25 cellular contexts compared by ENCODE assay signal in the genomic region with DNA sequence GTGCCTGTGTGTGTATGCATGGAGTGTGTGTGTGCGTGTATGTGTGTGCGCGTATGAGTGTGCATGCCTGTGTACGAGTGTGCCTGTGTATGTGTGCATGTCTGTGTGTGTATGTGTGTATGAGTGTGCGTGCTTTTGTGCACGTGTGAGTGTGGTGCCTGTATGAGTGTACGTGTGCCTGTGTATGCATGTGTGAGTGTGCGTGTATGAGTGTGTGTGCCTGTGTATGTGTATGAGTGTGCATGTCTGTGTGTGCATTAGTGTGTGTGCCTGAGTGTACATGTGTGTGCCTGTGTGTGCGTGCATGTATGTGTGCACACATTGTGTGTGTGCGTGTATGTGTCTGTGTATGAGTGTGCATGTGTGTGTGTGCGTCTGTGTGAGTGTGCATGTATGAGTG. TPM values are rescaled to one million over a fixed set of nuclear protein-coding genes. Genes with fewer than 3 reads are reported as not detected.
DNase-seq lines count a peak whose midpoint lies in the region; ATAC-seq, FAIRE-seq and TF ChIP-seq lines count a peak whose summit lies in the region.
"Had no signal": no experiment of that assay in that cellular context is flagged by ENCODE, and none has a peak within 500 bp of the region (broad histone marks: within the 10 kb centered on the region; RNA-seq: fewer than 3 reads in every experiment).

No MANE protein-coding gene starts in this region.

- no peak for ATAC-seq in GM18505 (IDR thresholded peaks at IDR 0.05; ENCODE audit: unreplicated experiment)

- H3K79me2 ChIP-seq in trophoblast cell (ENCODE audit: control insufficient read depth, insufficient read depth, low read length, poor library complexity): no peaks in the 10 kb centered on the region

- H2AK5ac ChIP-seq in trophoblast cell (ENCODE audit: low read length): no peak overlapping the region

- peaks cover 6% of the 10 kb centered on the region for H3K27me3 Mint-ChIP-seq in chondrocyte (ENCODE audit: low read depth)
- no peaks in the 10 kb centered on the region for H3K27me3 Mint-ChIP-seq in activated T-helper 2 cell treated with anti-CD3 and anti-CD28 coated beads, Interferon-gamma antibody, Interleukin-2, Interleukin-4, amounts not matched to agents 10 μg/mL and 5 μg/mL and 100 μg/mL, durations not matched to agents 14 hours and 24 hours and 36 hours (ENCODE audit: low read depth)

- no peak overlapping the region for H3K4me2 ChIP-seq in trophoblast cell (ENCODE audit: low read length)
- H3K4me2 ChIP-seq: BLaER1 had no signal

- H3K36me3 Mint-ChIP-seq in chondrocyte (ENCODE audit: low read depth): no peaks in the 10 kb centered on the region
- H3K36me3 Mint-ChIP-seq in activated T-helper 2 cell treated with anti-CD3 and anti-CD28 coated beads, Interferon-gamma antibody, Interleukin-2, Interleukin-4, amounts not matched to agents 10 μg/mL and 5 μg/mL and 100 μg/mL, durations not matched to agents 14 hours and 24 hours and 36 hours (ENCODE audit: low read depth): no peaks in the 10 kb centered on the region
- H3K36me3 Mint-ChIP-seq: CD4-positive, CD25-positive, alpha-beta regulatory T cell had no signal

- H2BK5ac ChIP-seq in trophoblast cell (ENCODE audit: low read depth, low read length, poor library complexity): no peak overlapping the region

- FAIRE-seq in GM12891 (lab: Jason Lieb, UNC): peak; percentile 50
- FAIRE-seq: A204.1, GM19239, RCC 7860 had no signal

- H2BK120ac ChIP-seq in trophoblast cell (ENCODE audit: insufficient read depth, low read length, poor library complexity): no peak overlapping the region

- CTCF ChIA-PET in HEK293 (lab: Yijun Ruan, JAX): no interaction called here

- no peaks in the 10 kb centered on the region for H3K9me3 Mint-ChIP-seq in chondrocyte (ENCODE audit: low read depth)
- no peaks in the 10 kb centered on the region for H3K9me3 Mint-ChIP-seq in activated T-helper 2 cell treated with anti-CD3 and anti-CD28 coated beads, Interferon-gamma antibody, Interleukin-2, Interleukin-4, amounts not matched to agents 10 μg/mL and 5 μg/mL and 100 μg/mL, durations not matched to agents 14 hours and 24 hours and 36 hours
- H3K9me3 Mint-ChIP-seq: CD4-positive, CD25-positive, alpha-beta regulatory T cell had no signal

- H3K4ac ChIP-seq in trophoblast cell (ENCODE audit: low read depth, low read length): no peak overlapping the region

- TF ChIP-seq POLR2A in GM12891 (IDR thresholded peaks at IDR 0.05; ENCODE audit: low read depth, low read length) (no peak), GM18505 (IDR thresholded peaks at IDR 0.05; ENCODE audit: borderline replicate concordance, extremely low read depth, insufficient read depth, insufficient read length) (no peak)

- no peaks in the 10 kb centered on the region for H3K4me1 Mint-ChIP-seq in chondrocyte (ENCODE audit: low read depth)
- no peaks in the 10 kb centered on the region for H3K4me1 Mint-ChIP-seq in activated T-helper 2 cell treated with anti-CD3 and anti-CD28 coated beads, Interferon-gamma antibody, Interleukin-2, Interleukin-4, amounts not matched to agents 10 μg/mL and 5 μg/mL and 100 μg/mL, durations not matched to agents 14 hours and 24 hours and 36 hours (ENCODE audit: low read depth)
- H3K4me1 Mint-ChIP-seq: CD4-positive, CD25-positive, alpha-beta regulatory T cell had no signal

- H3K79me1 ChIP-seq in trophoblast cell (ENCODE audit: low read length): no peaks in the 10 kb centered on the region

- H3K18ac ChIP-seq in trophoblast cell (ENCODE audit: low read length): no peak overlapping the region

- TF ChIP-seq CTCF in HEK293 (tag by site-specific recombination; IDR thresholded peaks at IDR 0.05) (no peak), chondrocyte (IDR thresholded peaks at IDR 0.05) (no peak)

- no peaks in the 10 kb centered on the region for H3K36me3 ChIP-seq in HEK293 (ENCODE audit: control insufficient read depth in 2 of 2, insufficient read depth in 1 of 2, low read length in 2 of 2)
- no peaks in the 10 kb centered on the region for H3K36me3 ChIP-seq in trophoblast cell (ENCODE audit: control insufficient read depth in 1 of 2, insufficient read depth in 2 of 2, low read length in 2 of 2)
- H3K36me3 ChIP-seq: BLaER1, HAP-1 had no signal

- no peak overlapping the region for H3K14ac ChIP-seq in trophoblast cell (ENCODE audit: low read length)

- no peaks in the 10 kb centered on the region for H3K4me1 ChIP-seq in HEK293 (ENCODE audit: control insufficient read depth, insufficient read depth, low read length)
- H3K4me1 ChIP-seq in trophoblast cell (ENCODE audit: control insufficient read depth in 1 of 2, insufficient read depth in 2 of 2, low read length in 2 of 2): no peaks in the 10 kb centered on the region
- H3K4me1 ChIP-seq: HAP-1 had no signal

- H3K4me3 ChIP-seq in HEK293 (ENCODE audit: low read depth, low read length) (no peak overlapping the region), trophoblast cell (ENCODE audit: low read depth, low read length) (peak overlapping the region; percentile 55)
- H3K4me3 ChIP-seq: BLaER1, HAP-1, SK-N-MC had no signal

- H3K27ac ChIP-seq in HEK293 (ENCODE audit: extremely low read depth, low read depth, low read length) (no peak overlapping the region), trophoblast cell (ENCODE audit: low read depth, low read length) (no peak overlapping the region)
- H3K27ac ChIP-seq: BLaER1, HL-60, SK-N-MC had no signal

- H3K23ac ChIP-seq in trophoblast cell (ENCODE audit: low read length): no peak overlapping the region

- peaks cover 3% of the 10 kb centered on the region for H3K27me3 ChIP-seq in trophoblast cell (ENCODE audit: insufficient read depth, low read length)

- H3K4me3 Mint-ChIP-seq in chondrocyte (ENCODE audit: unreplicated experiment): no peak overlapping the region
- H3K4me3 Mint-ChIP-seq in activated T-helper 2 cell treated with anti-CD3 and anti-CD28 coated beads, Interferon-gamma antibody, Interleukin-2, Interleukin-4, amounts not matched to agents 10 μg/mL and 5 μg/mL and 100 μg/mL, durations not matched to agents 14 hours and 24 hours and 36 hours (ENCODE audit: low read depth): no peak overlapping the region
- H3K4me3 Mint-ChIP-seq: CD4-positive, CD25-positive, alpha-beta regulatory T cell had no signal

- H3K27ac Mint-ChIP-seq in chondrocyte (ENCODE audit: unreplicated experiment): no peak overlapping the region
- H3K27ac Mint-ChIP-seq in activated T-helper 2 cell treated with anti-CD3 and anti-CD28 coated beads, Interferon-gamma antibody, Interleukin-2, Interleukin-4, amounts not matched to agents 10 μg/mL and 5 μg/mL and 100 μg/mL, durations not matched to agents 14 hours and 24 hours and 36 hours: no peak overlapping the region
- H3K27ac Mint-ChIP-seq: CD4-positive, CD25-positive, alpha-beta regulatory T cell had no signal

- POLR2A ChIA-PET in HEK293 (lab: Yijun Ruan, JAX): no interaction called here

- H4K91ac ChIP-seq in trophoblast cell (ENCODE audit: low read depth, low read length): no peak overlapping the region

- no peak for DNase-seq in GM12891 (ENCODE audit: insufficient read length, low spot score)
- DNase-seq in chondrocyte (ENCODE audit: low spot score): peak; percentile 79
- DNase-seq in trophoblast cell: no peak
- no peak for DNase-seq in activated T-helper 2 cell treated with anti-CD3 and anti-CD28 coated beads, Interferon-gamma antibody, Interleukin-2, Interleukin-4, amounts not matched to agents 10 μg/mL and 5 μg/mL and 100 μg/mL, durations not matched to agents 14 hours and 24 hours and 36 hours (ENCODE audit: low spot score)
- no peak for DNase-seq in NCI-H1436 treated with DMSO at 0.1 percent for 48 hours (lab: John Stamatoyannopoulos, UW)
- DNase-seq: CD4-positive, CD25-positive, alpha-beta regulatory T cell; KBM-7; MV-4-11; NCI-H1105; NCI-H146; NCI-H1930; NCI-H446; NCI-H524 treated with DMSO at 0.1 percent for 48 hours; NCI-H774; SIG-M5 had no signal

- H2AFZ ChIP-seq in trophoblast cell (ENCODE audit: insufficient read depth, low read length, poor library complexity): no peak overlapping the region

- no peak overlapping the region for H4K12ac ChIP-seq in trophoblast cell (ENCODE audit: low read depth, low read length)

- no peak overlapping the region for H4K8ac ChIP-seq in trophoblast cell (ENCODE audit: low read depth, low read length)

- H3K9me3 ChIP-seq in HEK293 (ENCODE audit: control insufficient read depth, insufficient read depth, low read depth, low read length) (no peaks in the 10 kb centered on the region), trophoblast cell (ENCODE audit: insufficient read depth, low read depth, low read length) (peaks cover 17% of the 10 kb centered on the region)
- H3K9me3 ChIP-seq: BLaER1, HAP-1 had no signal

- no peak overlapping the region for H3K9ac ChIP-seq in trophoblast cell (ENCODE audit: low read length)
- H3K9ac ChIP-seq: BLaER1 had no signal

- intact Hi-C loops in activated T-helper 2 cell treated with anti-CD3 and anti-CD28 coated beads, Interferon-gamma antibody, Interleukin-2, Interleukin-4, amounts not matched to agents 10 μg/mL and 5 μg/mL and 100 μg/mL, durations not matched to agents 14 hours and 24 hours and 36 hours (cut with micrococcal nuclease): no loop called here

- no CpG with 5 or more reads among the region's 11 CpGs for WGBS in trophoblast cell (ENCODE audit: extremely low coverage, insufficient coverage, insufficient read length)

- H2BK12ac ChIP-seq in trophoblast cell (ENCODE audit: low read length): no peak overlapping the region

TF ChIP-seq in GM12891, 5 proteins besides CTCF, POLR2A, EP300 and RAD21:
- TF ChIP-seq SPI1 (IDR thresholded peaks at IDR 0.05; ENCODE audit: low read depth, low read length) (no peak), POLR2AphosphoS5 (IDR thresholded peaks at IDR 0.05; ENCODE audit: low read depth, low read length) (no peak), PAX5 (IDR thresholded peaks at IDR 0.05; ENCODE audit: insufficient read depth, low read length, severe bottlenecking) (no peak)

TF ChIP-seq in HEK293, 187 proteins besides CTCF, POLR2A, EP300 and RAD21 (continues in another document):
- no peak for TF ChIP-seq ZNF561 (tag by site-specific recombination; IDR thresholded peaks at IDR 0.05; ENCODE audit: borderline replicate concordance)
- TF ChIP-seq ZNF514 (tag by site-specific recombination; IDR thresholded peaks at IDR 0.05): no peak

RNA-seq across cellular contexts. Expression of gene DOK7, which starts 5.7 kb away (rescaled TPM):
- 0.98 TPM for polyA plus RNA-seq in GM12891 (2012; ENCODE audit: low read depth, missing spikeins)
- 0.37 TPM in 1 of 3 replicates, not detected in the others for total RNA-seq in chondrocyte
- polyA plus RNA-seq in trophoblast cell (2013): 0.33 and 0.49 TPM in 2 replicates
- not detected in 2 replicates for total RNA-seq in activated T-helper 2 cell treated with anti-CD3 and anti-CD28 coated beads, Interferon-gamma antibody, Interleukin-2, Interleukin-4, amounts not matched to agents 10 μg/mL and 5 μg/mL and 100 μg/mL, durations not matched to agents 14 hours and 24 hours and 36 hours
- total RNA-seq: CD4-positive, CD25-positive, alpha-beta regulatory T cell had no signal
- polyA plus RNA-seq: AG04450 had no signal

RNA-seq across cellular contexts. Expression of gene HGFAC, which starts 27.0 kb away (rescaled TPM):
- polyA plus RNA-seq in GM12891 (2012; ENCODE audit: low read depth, missing spikeins): not detected
- total RNA-seq in chondrocyte: 0.28 to 0.36 TPM (median 0.35 TPM) in 3 replicates
- 0.40 and 0.51 TPM in 2 replicates for polyA plus RNA-seq in trophoblast cell (2013)
- not detected in 2 replicates for total RNA-seq in activated T-helper 2 cell treated with anti-CD3 and anti-CD28 coated beads, Interferon-gamma antibody, Interleukin-2, Interleukin-4, amounts not matched to agents 10 μg/mL and 5 μg/mL and 100 μg/mL, durations not matched to agents 14 hours and 24 hours and 36 hours
- total RNA-seq: CD4-positive, CD25-positive, alpha-beta regulatory T cell had no signal
- polyA plus RNA-seq: AG04450 had no signal
